ENCODE assay signal across 1 cellular context in the genomic region with DNA sequence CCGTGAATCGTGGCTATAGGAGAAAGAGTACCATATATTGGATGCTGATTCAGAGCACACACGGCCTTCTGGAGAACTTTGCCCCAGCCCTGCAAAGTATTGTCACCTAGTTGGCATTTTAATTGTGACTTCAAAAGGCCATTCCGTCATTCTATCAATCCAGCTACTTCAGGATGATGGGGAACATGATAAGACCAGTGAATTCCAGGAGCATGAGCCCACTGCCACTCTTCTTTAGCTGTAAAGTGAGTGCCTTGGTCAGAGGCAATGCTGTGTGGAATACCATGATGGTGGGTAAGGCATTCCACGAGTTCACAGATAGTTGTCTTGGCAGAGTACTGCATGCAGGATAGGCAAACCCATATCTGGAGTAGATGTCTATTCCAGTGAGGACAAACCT. TPM values are rescaled to one million over a fixed set of nuclear protein-coding genes. Genes with fewer than 3 reads are reported as not detected.
"Had no signal": no experiment of that assay in that cellular context is flagged by ENCODE, and none has a peak within 500 bp of the region (broad histone marks: within the 10 kb centered on the region; RNA-seq: fewer than 3 reads in every experiment).

No MANE protein-coding gene starts in this region.

RNA-seq across cellular contexts. Expression of gene ABCA4, which starts 42.3 kb away (rescaled TPM):
- total RNA-seq: SK-MEL-5 had no signal
